Comparison of ENCODE assay signal across 18 cellular contexts in genomic region chr1:198904356-198904755, GRCh38.
DNase-seq lines count a peak whose midpoint lies in the region; ATAC-seq and TF ChIP-seq lines count a peak whose summit lies in the region.
"Had no signal": no experiment of that assay in that cellular context is flagged by ENCODE, and none has a peak within 500 bp of the region (broad histone marks: within the 10 kb centered on the region; RNA-seq: fewer than 3 reads in every experiment).

No MANE protein-coding gene starts in this region.

- H3F3A ChIP-seq in SK-N-SH (replicated peaks; ENCODE audit: insufficient read depth) (peaks cover 10% of the 10 kb centered on the region), smooth muscle cell (ENCODE audit: low read depth) (peaks cover 36% of the 10 kb centered on the region)

- H3K9ac ChIP-seq in SK-N-SH (no peak overlapping the region), adipocyte (ENCODE audit: low read length) (no peak overlapping the region), smooth muscle cell (ENCODE audit: low read depth) (no peak overlapping the region)

- H3K79me2 ChIP-seq in SK-N-SH (ENCODE audit: insufficient read depth) (peaks cover 23% of the 10 kb centered on the region), smooth muscle cell (ENCODE audit: low read depth) (peaks cover 100% of the 10 kb centered on the region)

- no peaks in the 10 kb centered on the region for H3K27me3 ChIP-seq in SK-N-SH (ENCODE audit: insufficient read depth)
- H3K27me3 ChIP-seq in adipocyte (replicated peaks; ENCODE audit: control insufficient read depth, insufficient read depth, low read length): no peaks in the 10 kb centered on the region
- no peaks in the 10 kb centered on the region for H3K27me3 ChIP-seq in smooth muscle cell (ENCODE audit: low read depth)
- H3K27me3 ChIP-seq: SJCRH30, upper lobe of right lung had no signal

- H4K20me1 ChIP-seq in SK-N-SH (ENCODE audit: insufficient read depth) (no peaks in the 10 kb centered on the region), smooth muscle cell (ENCODE audit: low read depth) (peaks cover 98% of the 10 kb centered on the region)

- POLR2A ChIA-PET in SK-N-SH (lab: Yijun Ruan, JAX): no interaction called here

- WGBS in SK-N-SH (ENCODE audit: low lambda C conversion rate): 74% methylated on average over 2 of the region's 2 CpGs
- 43% methylated on average over 2 of the region's 2 CpGs for WGBS in smooth muscle cell (ENCODE audit: low lambda C conversion rate)

- H3K9me2 ChIP-seq in SK-N-SH: no peaks in the 10 kb centered on the region

- peaks cover 15 to 33% of the 10 kb centered on the region in 2 experiments; a peak in 3 of 4 replicates for H3K4me1 ChIP-seq in SK-N-SH (ENCODE audit: control insufficient read depth in 1 of 2, insufficient read depth in 2 of 2, low read depth in 1 of 2, low read length in 1 of 2)
- H3K4me1 ChIP-seq in adipocyte (ENCODE audit: control insufficient read depth, insufficient read depth, low read length): peaks cover 28% of the 10 kb centered on the region
- H3K4me1 ChIP-seq in smooth muscle cell (ENCODE audit: low read depth): peaks cover 39% of the 10 kb centered on the region
- H3K4me1 ChIP-seq: SJCRH30 had no signal

- H3K9me3 ChIP-seq in SK-N-SH (no peaks in the 10 kb centered on the region), adipocyte (ENCODE audit: control insufficient read depth, low read length) (no peaks in the 10 kb centered on the region), smooth muscle cell (replicated peaks; ENCODE audit: low read depth) (no peaks in the 10 kb centered on the region)
- H3K9me3 ChIP-seq: SJCRH30, upper lobe of right lung had no signal

- H3K36me3 ChIP-seq in SK-N-SH (replicated peaks in 1 of 2; ENCODE audit: control insufficient read depth in 1 of 2, insufficient read depth in 2 of 2, low read length in 1 of 2): peaks cover 10 to 45% of the 10 kb centered on the region in 2 experiments
- H3K36me3 ChIP-seq in adipocyte (ENCODE audit: control insufficient read depth, insufficient read depth, low read length, severe bottlenecking): peaks cover 8% of the 10 kb centered on the region
- H3K36me3 ChIP-seq in smooth muscle cell (ENCODE audit: low read depth): peaks cover 20% of the 10 kb centered on the region
- H3K36me3 ChIP-seq: SJCRH30 had no signal

- no peak overlapping the region for H2AFZ ChIP-seq in SK-N-SH (ENCODE audit: low read depth)
- H2AFZ ChIP-seq in smooth muscle cell (ENCODE audit: low read depth): no peak overlapping the region

- TF ChIP-seq CTCF in SK-N-SH (IDR thresholded peaks at IDR 0.05): no peak
- TF ChIP-seq CTCF in fibroblast of villous mesenchyme (IDR thresholded peaks at IDR 0.05; ENCODE audit: insufficient read depth, low read depth, low read length): no peak
- no peak for TF ChIP-seq CTCF in smooth muscle cell (IDR thresholded peaks at IDR 0.05; ENCODE audit: borderline replicate concordance, insufficient read depth, poor library complexity, severe bottlenecking)

- no peak for TF ChIP-seq EP300 in SK-N-SH (IDR thresholded peaks at IDR 0.05; ENCODE audit: borderline replicate concordance in 1 of 2, low read depth in 1 of 2, low read length in 1 of 2)

- CTCF ChIA-PET in SK-N-SH (lab: Yijun Ruan, JAX): interaction anchor here (0.5 to 1.0 kb wide), 2 partner anchors 11 to 342 kb away, joined by 3 read pairs; no protein-coding TSS in a partner anchor

- H3K27ac ChIP-seq in SK-N-SH (ENCODE audit: low read depth in 2 of 2, low read length in 1 of 2) (peak overlapping the region in 1 of 2 experiments; percentile 39; a peak in 2 of 4 replicates), smooth muscle cell (ENCODE audit: low read depth) (peak overlapping the region; percentile 81)
- H3K27ac ChIP-seq: 22Rv1, SJCRH30, upper lobe of right lung, WERI-Rb-1 had no signal

- peak; percentile 22; the same call in 2 of the 3 replicates for ATAC-seq in SK-N-SH treated with all-trans-retinoic acid at 6 μM for 48 hours
- ATAC-seq: upper lobe of right lung had no signal

- H3K4me3 ChIP-seq in SK-N-SH (ENCODE audit: low read depth in 2 of 2, low read length in 1 of 2) (no peak overlapping the region), adipocyte (ENCODE audit: low read length) (peak overlapping the region; percentile 7), fibroblast of villous mesenchyme (ENCODE audit: low read depth, low read length) (no peak overlapping the region), smooth muscle cell (no peak overlapping the region)
- H3K4me3 ChIP-seq: lung, SJCRH30, upper lobe of right lung had no signal

- no peak overlapping the region for H3K4me2 ChIP-seq in SK-N-SH
- H3K4me2 ChIP-seq in smooth muscle cell: peak overlapping the region; percentile 73

- no peak for TF ChIP-seq RAD21 in SK-N-SH (IDR thresholded peaks at IDR 0.05; ENCODE audit: low read length)

- DNase-seq in SK-N-SH: no peak
- DNase-seq in adipocyte (ENCODE audit: low read depth): peak; percentile 68
- DNase-seq in fibroblast of villous mesenchyme (ENCODE audit: low read depth): peak; percentile 77
- DNase-seq in smooth muscle cell (lab: John Stamatoyannopoulos, UW; ENCODE audit: unreplicated experiment): no peak
- no peak for DNase-seq in RKO (ENCODE audit: low spot score)
- no peak for DNase-seq in NCI-H1105 (lab: John Stamatoyannopoulos, UW)
- DNase-seq in NCI-H524 (lab: John Stamatoyannopoulos, UW): no peak
- DNase-seq: cortex of kidney, DMS 273 treated with DMSO at 0.1 percent for 48 hours, NCI-H1417 treated with DMSO at 0.1 percent for 48 hours, NCI-H526, nucleus accumbens, SJCRH30, upper lobe of right lung, WERI-Rb-1 had no signal

TF ChIP-seq in SK-N-SH treated with all-trans-retinoic acid at 6 μM for 48 hours, 23 proteins besides CTCF, POLR2A, EP300 and RAD21 (continues in another document):
- TF ChIP-seq, protein P1, sequence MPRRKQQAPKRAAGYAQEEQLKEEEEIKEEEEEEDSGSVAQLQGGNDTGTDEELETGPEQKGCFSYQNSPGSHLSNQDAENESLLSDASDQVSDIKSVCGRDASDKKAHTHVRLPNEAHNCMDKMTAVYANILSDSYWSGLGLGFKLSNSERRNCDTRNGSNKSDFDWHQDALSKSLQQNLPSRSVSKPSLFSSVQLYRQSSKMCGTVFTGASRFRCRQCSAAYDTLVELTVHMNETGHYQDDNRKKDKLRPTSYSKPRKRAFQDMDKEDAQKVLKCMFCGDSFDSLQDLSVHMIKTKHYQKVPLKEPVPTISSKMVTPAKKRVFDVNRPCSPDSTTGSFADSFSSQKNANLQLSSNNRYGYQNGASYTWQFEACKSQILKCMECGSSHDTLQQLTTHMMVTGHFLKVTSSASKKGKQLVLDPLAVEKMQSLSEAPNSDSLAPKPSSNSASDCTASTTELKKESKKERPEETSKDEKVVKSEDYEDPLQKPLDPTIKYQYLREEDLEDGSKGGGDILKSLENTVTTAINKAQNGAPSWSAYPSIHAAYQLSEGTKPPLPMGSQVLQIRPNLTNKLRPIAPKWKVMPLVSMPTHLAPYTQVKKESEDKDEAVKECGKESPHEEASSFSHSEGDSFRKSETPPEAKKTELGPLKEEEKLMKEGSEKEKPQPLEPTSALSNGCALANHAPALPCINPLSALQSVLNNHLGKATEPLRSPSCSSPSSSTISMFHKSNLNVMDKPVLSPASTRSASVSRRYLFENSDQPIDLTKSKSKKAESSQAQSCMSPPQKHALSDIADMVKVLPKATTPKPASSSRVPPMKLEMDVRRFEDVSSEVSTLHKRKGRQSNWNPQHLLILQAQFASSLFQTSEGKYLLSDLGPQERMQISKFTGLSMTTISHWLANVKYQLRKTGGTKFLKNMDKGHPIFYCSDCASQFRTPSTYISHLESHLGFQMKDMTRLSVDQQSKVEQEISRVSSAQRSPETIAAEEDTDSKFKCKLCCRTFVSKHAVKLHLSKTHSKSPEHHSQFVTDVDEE (CRISPR knock-in tag; IDR thresholded peaks at IDR 0.05): no peak

TF ChIP-seq in SK-N-SH, 30 proteins besides CTCF, POLR2A, EP300 and RAD21:
- TF ChIP-seq JUND (IDR thresholded peaks at IDR 0.05) (no peak), TAF1 (IDR thresholded peaks at IDR 0.05; ENCODE audit: borderline replicate concordance, low read depth, low read length) (no peak), NFIC (IDR thresholded peaks at IDR 0.05; ENCODE audit: borderline replicate concordance) (no peak), FOXM1 (IDR thresholded peaks at IDR 0.05; ENCODE audit: low read depth) (no peak), RCOR1 (IDR thresholded peaks at IDR 0.05; ENCODE audit: low read length) (no peak), POLR2AphosphoS5 (IDR thresholded peaks at IDR 0.05; ENCODE audit: low read depth, low read length) (no peak)
- TF ChIP-seq, protein P2, sequence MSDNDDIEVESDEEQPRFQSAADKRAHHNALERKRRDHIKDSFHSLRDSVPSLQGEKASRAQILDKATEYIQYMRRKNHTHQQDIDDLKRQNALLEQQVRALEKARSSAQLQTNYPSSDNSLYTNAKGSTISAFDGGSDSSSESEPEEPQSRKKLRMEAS (IDR thresholded peaks at IDR 0.05; ENCODE audit: low read depth): no peak

Comparison
In these comparisons a context has a peak if more than half of its experiments do, and no peak if none do; other contexts are left out.
1. DNase-seq: peak in adipocyte (single experiment) and fibroblast of villous mesenchyme (single experiment); none in SK-N-SH (single experiment), smooth muscle cell (single experiment), RKO (single experiment), NCI-H1105 (single experiment) and NCI-H524 (0 of 2).